ENCODE assay signal across 18 cellular contexts in genomic region chr10:99374972-99375371, GRCh38. TPM values are rescaled to one million over a fixed set of nuclear protein-coding genes. Genes with fewer than 3 reads are reported as not detected.
DNase-seq lines count a peak whose midpoint lies in the region; ATAC-seq, FAIRE-seq and TF ChIP-seq lines count a peak whose summit lies in the region.
"Had no signal": no experiment of that assay in that cellular context is flagged by ENCODE, and none has a peak within 500 bp of the region (broad histone marks: within the 10 kb centered on the region; RNA-seq: fewer than 3 reads in every experiment).

No MANE protein-coding gene starts in this region.

- no peak overlapping the region for H3K18ac ChIP-seq in IMR-90 (ENCODE audit: low read depth, low read length)

- DNase-seq in SK-N-SH (no peak), EH (ENCODE audit: low read depth) (peak; percentile 31), IMR-90 (no peak), endothelial cell of umbilical vein (ENCODE audit: low read depth, low spot score) (no peak), HepG2 (ENCODE audit: low spot score) (no peak), SW480 (ENCODE audit: low spot score) (no peak)
- DNase-seq: AML-193; CD4-positive, alpha-beta T cell; DMS153; DMS79; GF-D8; H9 had no signal

- POLR2A ChIA-PET in SK-N-SH (lab: Yijun Ruan, JAX) (no interaction called here), IMR-90 (lab: Charles Lee; ENCODE audit: unreplicated experiment) (no interaction called here), endothelial cell of umbilical vein (lab: Charles Lee) (no interaction called here), HepG2 (lab: Yijun Ruan, JAX) (no interaction called here)

- TF ChIP-seq RAD21 in SK-N-SH (IDR thresholded peaks at IDR 0.05; ENCODE audit: low read length) (no peak), IMR-90 (IDR thresholded peaks at IDR 0.05; ENCODE audit: low read length) (no peak), HepG2 (CRISPR knock-in tag; IDR thresholded peaks at IDR 0.05) (no peak)

- H2BK20ac ChIP-seq in IMR-90 (ENCODE audit: low read depth, low read length): no peak overlapping the region

- no peak overlapping the region for H3K56ac ChIP-seq in IMR-90 (ENCODE audit: extremely low read depth, insufficient read depth, low read length)

- H3K9me2 ChIP-seq in SK-N-SH: no peaks in the 10 kb centered on the region

- H4K5ac ChIP-seq in IMR-90 (ENCODE audit: low read depth, low read length): no peak overlapping the region

- no TSS peak for BruUV-seq in IMR-90 (replicated peaks; lab: Mats Ljungman, UMichigan)
- no TSS peak for BruUV-seq in endothelial cell of umbilical vein (replicated peaks; lab: Mats Ljungman, UMichigan)
- no TSS peak for BruUV-seq in HepG2 (replicated peaks; lab: Mats Ljungman, UMichigan)

- H2BK120ac ChIP-seq in IMR-90 (ENCODE audit: low read depth, low read length): no peak overlapping the region

- no peak overlapping the region for H2AK9ac ChIP-seq in IMR-90 (replicated peaks; ENCODE audit: low read depth, low read length, poor library complexity)

- WGBS in SK-N-SH (ENCODE audit: low lambda C conversion rate): 37% methylated on average over 3 of the region's 3 CpGs
- no CpG with 5 or more reads among the region's 3 CpGs for WGBS in IMR-90 (ENCODE audit: extremely low coverage in 2 of 2, insufficient read length in 1 of 2), 2 experiments
- WGBS in HepG2 (ENCODE audit: low lambda C conversion rate): 49% methylated on average over 3 of the region's 3 CpGs

- H2AFZ ChIP-seq in SK-N-SH (ENCODE audit: low read depth) (no peak overlapping the region), IMR-90 (replicated peaks; ENCODE audit: low read length, poor library complexity) (no peak overlapping the region), endothelial cell of umbilical vein (ENCODE audit: low read depth, low read length) (no peak overlapping the region), HepG2 (ENCODE audit: low read length) (no peak overlapping the region)

- H3K9ac ChIP-seq in SK-N-SH (no peak overlapping the region), IMR-90 (ENCODE audit: low read depth, low read length) (no peak overlapping the region), endothelial cell of umbilical vein (replicated peaks; ENCODE audit: extremely low read depth, insufficient read depth, low read length) (no peak overlapping the region), HepG2 (ENCODE audit: insufficient read depth, low read depth, low read length) (no peak overlapping the region)

- H3K9me3 ChIP-seq in SK-N-SH (no peaks in the 10 kb centered on the region), IMR-90 (ENCODE audit: control insufficient read depth, insufficient read depth, low read length) (no peaks in the 10 kb centered on the region), endothelial cell of umbilical vein (replicated peaks; ENCODE audit: control insufficient read depth, insufficient read depth, low read length) (no peaks in the 10 kb centered on the region), HepG2 (ENCODE audit: low read length) (no peaks in the 10 kb centered on the region)

- H3K4me2 ChIP-seq in SK-N-SH: peak overlapping the region; percentile 17; the same call in 1 of the 2 replicates
- no peak overlapping the region for H3K4me2 ChIP-seq in IMR-90 (ENCODE audit: low read depth, low read length)
- peak overlapping the region; percentile 8 for H3K4me2 ChIP-seq in endothelial cell of umbilical vein (ENCODE audit: insufficient read depth, low read length)
- H3K4me2 ChIP-seq in HepG2 (ENCODE audit: low read depth, low read length): no peak overlapping the region

- no peak overlapping the region for H3K14ac ChIP-seq in IMR-90 (replicated peaks; ENCODE audit: low read depth, low read length)

- no peak for ATAC-seq in SK-N-SH treated with all-trans-retinoic acid at 6 μM for 48 hours
- ATAC-seq in IMR-90 (ENCODE audit: low read depth): no peak
- ATAC-seq in HepG2: no peak
- ATAC-seq: K562 had no signal

- peaks cover 7% of the 10 kb centered on the region; the same call in 1 of the 2 replicates for H3K9me1 ChIP-seq in IMR-90 (ENCODE audit: insufficient read depth, low read length)
- H3K9me1 ChIP-seq in endothelial cell of umbilical vein (replicated peaks; ENCODE audit: control insufficient read depth, extremely low read depth, insufficient read depth, low read length): no peaks in the 10 kb centered on the region

- no peak overlapping the region for H2BK5ac ChIP-seq in IMR-90 (ENCODE audit: low read depth, low read length, poor library complexity, severe bottlenecking)

- no peak overlapping the region for H3K23ac ChIP-seq in IMR-90 (ENCODE audit: low read depth, low read length)

- 0 out of 2 replicates have a peak overlapping the region, but pooled peaks have one; percentile 9 for H3K4ac ChIP-seq in IMR-90 (ENCODE audit: low read depth, low read length)

- no peaks in the 10 kb centered on the region for H3F3A ChIP-seq in SK-N-SH (replicated peaks; ENCODE audit: insufficient read depth)

- no peak overlapping the region for H4K91ac ChIP-seq in IMR-90 (ENCODE audit: insufficient read depth, low read depth, low read length)

- H4K8ac ChIP-seq in IMR-90 (ENCODE audit: low read depth in 2 of 2, low read length in 2 of 2): no peak overlapping the region

- H3K79me2 ChIP-seq in SK-N-SH (ENCODE audit: insufficient read depth) (no peaks in the 10 kb centered on the region), endothelial cell of umbilical vein (ENCODE audit: control insufficient read depth, insufficient read depth, low read length) (no peaks in the 10 kb centered on the region), HepG2 (ENCODE audit: insufficient read depth, low read length) (no peaks in the 10 kb centered on the region)

- 0 out of 2 replicates have a peak overlapping the region, but pooled peaks have one; percentile 39 for H2AK5ac ChIP-seq in IMR-90 (ENCODE audit: low read depth, low read length)

- TF ChIP-seq CTCF in SK-N-SH (IDR thresholded peaks at IDR 0.05) (no peak), IMR-90 (conservative IDR thresholded peaks at IDR 0.05; ENCODE audit: low read depth, low read length) (no peak), endothelial cell of umbilical vein (IDR thresholded peaks at IDR 0.05; ENCODE audit: extremely low read depth in 1 of 2, insufficient read depth in 1 of 2, low read depth in 1 of 2, low read length in 2 of 2) (no peak), HepG2 (CRISPR knock-in tag; IDR thresholded peaks at IDR 0.05) (no peak)

- H2BK15ac ChIP-seq in IMR-90 (ENCODE audit: low read depth, low read length): no peak overlapping the region

- no peaks in the 10 kb centered on the region for H3K36me3 ChIP-seq in SK-N-SH (replicated peaks in 1 of 2; ENCODE audit: control insufficient read depth in 1 of 2, insufficient read depth in 2 of 2, low read length in 1 of 2)
- no peaks in the 10 kb centered on the region for H3K36me3 ChIP-seq in IMR-90 (ENCODE audit: control insufficient read depth, insufficient read depth, low read length)
- H3K36me3 ChIP-seq in endothelial cell of umbilical vein (ENCODE audit: control insufficient read depth in 2 of 2, extremely low read depth in 1 of 2, insufficient read depth in 2 of 2, low read length in 2 of 2): no peaks in the 10 kb centered on the region
- H3K36me3 ChIP-seq in HepG2 (replicated peaks in 1 of 2; ENCODE audit: control insufficient read depth in 1 of 2, insufficient read depth in 2 of 2, low read length in 2 of 2): no peaks in the 10 kb centered on the region

- no peak for TF ChIP-seq POLR2A in IMR-90 (IDR thresholded peaks at IDR 0.05; ENCODE audit: low read depth, low read length)
- no peak for TF ChIP-seq POLR2A in endothelial cell of umbilical vein (IDR thresholded peaks at IDR 0.05; ENCODE audit: low read depth, low read length)
- TF ChIP-seq POLR2A in HepG2 (IDR thresholded peaks at IDR 0.05; ENCODE audit: insufficient read depth in 1 of 2, low read depth in 2 of 2, low read length in 2 of 2): no peak

- H4K20me1 ChIP-seq in SK-N-SH (ENCODE audit: insufficient read depth) (no peaks in the 10 kb centered on the region), IMR-90 (ENCODE audit: insufficient read depth, low read length) (no peaks in the 10 kb centered on the region), endothelial cell of umbilical vein (replicated peaks; ENCODE audit: control insufficient read depth, extremely low read depth, insufficient read depth, low read length) (no peaks in the 10 kb centered on the region), HepG2 (ENCODE audit: insufficient read depth, low read length) (no peaks in the 10 kb centered on the region)

- H3K27me3 ChIP-seq in SK-N-SH (ENCODE audit: insufficient read depth): no peaks in the 10 kb centered on the region; the same call in 1 of the 2 replicates
- H3K27me3 ChIP-seq in IMR-90 (ENCODE audit: control insufficient read depth, insufficient read depth, low read length): 0 out of 2 replicates have a peak, but pooled peaks cover 2% of the 10 kb centered on the region
- H3K27me3 ChIP-seq in endothelial cell of umbilical vein (ENCODE audit: control insufficient read depth in 2 of 2, insufficient read depth in 2 of 2, low read length in 2 of 2): peaks cover 8 to 14% of the 10 kb centered on the region in 2 experiments
- no peaks in the 10 kb centered on the region for H3K27me3 ChIP-seq in HepG2 (ENCODE audit: control insufficient read depth in 1 of 2, insufficient read depth in 2 of 2, low read length in 2 of 2)

- FAIRE-seq in endothelial cell of umbilical vein (lab: Jason Lieb, UNC) (peak; percentile 57), HepG2 (lab: Jason Lieb, UNC) (no peak)
- FAIRE-seq: A204.1, H1, K562 had no signal

- dilution Hi-C loops in IMR-90 (cut with HindIII; ENCODE audit: low sequenced_read_pairs, unreplicated experiment): no loop called here
- dilution Hi-C loops in endothelial cell of umbilical vein (cut with MboI; ENCODE audit: extremely low pct_ligation_motif_present, low sequenced_read_pairs): no loop called here

- no peak overlapping the region for H3K4me3 ChIP-seq in SK-N-SH (ENCODE audit: low read depth in 2 of 2, low read length in 1 of 2)
- no peak overlapping the region for H3K4me3 ChIP-seq in IMR-90 (ENCODE audit: insufficient read depth, low read depth, low read length)
- H3K4me3 ChIP-seq in endothelial cell of umbilical vein (replicated peaks in 1 of 3; ENCODE audit: insufficient read depth in 1 of 3, low read depth in 1 of 3, low read length in 3 of 3): no peak overlapping the region
- no peak overlapping the region for H3K4me3 ChIP-seq in HepG2 (replicated peaks in 1 of 3; ENCODE audit: insufficient read depth in 1 of 3, low read depth in 2 of 3, low read length in 3 of 3)
- H3K4me3 ChIP-seq: K562 had no signal

- no peaks in the 10 kb centered on the region for H3K79me1 ChIP-seq in IMR-90 (ENCODE audit: low read depth in 1 of 2, low read length in 2 of 2)

- in situ Hi-C loops in IMR-90 (cut with MboI; ENCODE audit: low sequenced_read_pairs) (no loop called here), HepG2 (cut with HindIII; ENCODE audit: extremely low pct_ligation_motif_present, low pct_unique_long_range_greater_than_20kb) (no loop called here)

- H3K4me1 ChIP-seq in SK-N-SH (ENCODE audit: control insufficient read depth in 1 of 2, insufficient read depth in 2 of 2, low read depth in 1 of 2, low read length in 1 of 2) (peaks cover 5 to 9% of the 10 kb centered on the region in 2 experiments; a peak in 2 of 4 replicates), IMR-90 (ENCODE audit: control insufficient read depth, insufficient read depth, low read length) (peaks cover 5% of the 10 kb centered on the region; the same call in 1 of the 2 replicates), endothelial cell of umbilical vein (ENCODE audit: control insufficient read depth, extremely low read depth, insufficient read depth, low read length) (peaks cover 18% of the 10 kb centered on the region), HepG2 (ENCODE audit: insufficient read depth, low read length) (0 out of 2 replicates have a peak, but pooled peaks cover 10% of the 10 kb centered on the region)

- H3K27ac ChIP-seq in SK-N-SH (ENCODE audit: low read depth in 2 of 2, low read length in 1 of 2) (no peak overlapping the region; a peak in 1 of 4 replicates), IMR-90 (ENCODE audit: insufficient read depth, low read length) (no peak overlapping the region), endothelial cell of umbilical vein (ENCODE audit: insufficient read depth, low read depth, low read length) (no peak overlapping the region), HepG2 (ENCODE audit: extremely low read length, insufficient read depth, low read length) (no peak overlapping the region)
- H3K27ac ChIP-seq: C4-2B had no signal

- CTCF ChIA-PET in SK-N-SH (lab: Yijun Ruan, JAX) (interaction anchor here (1.3 to 1.9 kb wide), 2 partner anchors 13 to 18 kb away, joined by 6 to 10 read pairs; no protein-coding TSS in a partner anchor), IMR-90 (lab: Yijun Ruan, JAX) (interaction anchor here (0.9 kb wide), 1 partner anchor 18 kb away, joined by 3 read pairs; no protein-coding TSS in a partner anchor), endothelial cell of umbilical vein (lab: Charles Lee) (interaction anchor here (0.6 to 2.0 kb wide), 4 partner anchors 8 to 128 kb away, joined by 3 to 9 read pairs (median 3); no protein-coding TSS in a partner anchor), HepG2 (lab: Yijun Ruan, JAX; ENCODE audit: low intra/inter-chr PET ratio, low total read pairs) (no interaction called here)

- no peak for TF ChIP-seq EP300 in SK-N-SH (IDR thresholded peaks at IDR 0.05; ENCODE audit: borderline replicate concordance in 1 of 2, low read depth in 1 of 2, low read length in 1 of 2)
- TF ChIP-seq EP300 in HepG2 (IDR thresholded peaks at IDR 0.05; ENCODE audit: low read depth in 2 of 2, low read length in 2 of 2): no peak
- TF ChIP-seq EP300 in HepG2 (CRISPR knock-in tag; IDR thresholded peaks at IDR 0.05; ENCODE audit: borderline replicate concordance): no peak

- intact Hi-C loops in IMR-90 (cut with micrococcal nuclease): no loop called here
- intact Hi-C loops in endothelial cell of umbilical vein (cut with micrococcal nuclease): no loop called here
- intact Hi-C loops in HepG2 (cut with micrococcal nuclease; ENCODE audit: unreplicated experiment): loop anchor here (5.0 kb wide), 1 partner anchor 43 kb away; no protein-coding TSS in a partner anchor

RNA-seq across cellular contexts. Expression of gene CNNM1, which starts 45.8 kb away (rescaled TPM):
- 0.12 and 0.16 TPM in 2 replicates for polyA plus RNA-seq in SK-N-SH (2012; rRNA removed)
- 0.09 and 0.20 TPM in 2 replicates for polyA plus RNA-seq in SK-N-SH (2012; cell fraction: cytosol; rRNA removed)
- 0.12 and 0.13 TPM in 2 replicates for polyA plus RNA-seq in SK-N-SH (2012; cell fraction: nucleus; rRNA removed)
- total RNA-seq in IMR-90 (2012; rRNA removed): 0.18 and 0.28 TPM in 2 replicates
- polyA plus RNA-seq in IMR-90 (2012; rRNA removed): 0.32 and 0.39 TPM in 2 replicates
- polyA plus RNA-seq in IMR-90 (2012; cell fraction: cytosol; rRNA removed): 0.09 and 0.22 TPM in 2 replicates
- polyA plus RNA-seq in IMR-90 (2012; cell fraction: nucleus; rRNA removed; ENCODE audit: low replicate concordance): 0.25 and 0.44 TPM in 2 replicates
- not detected in 2 replicates for total RNA-seq in endothelial cell of umbilical vein
- not detected in 2 replicates for polyA plus RNA-seq in endothelial cell of umbilical vein
- 0.01 TPM in 1 of 2 replicates, not detected in the other for polyA plus RNA-seq in endothelial cell of umbilical vein (2011; cell fraction: cytosol; rRNA removed)
- not detected in 2 replicates for polyA plus RNA-seq in endothelial cell of umbilical vein (2011; cell fraction: nucleus; rRNA removed)
- 0.04 TPM in 1 of 2 replicates, not detected in the other for polyA plus RNA-seq in endothelial cell of umbilical vein (2012)
- polyA minus RNA-seq in endothelial cell of umbilical vein: 0.10 TPM in 1 of 2 replicates, not detected in the other
- not detected for polyA minus RNA-seq in endothelial cell of umbilical vein (2011; cell fraction: cytosol; rRNA and poly(A)+ RNA removed)
- not detected in 2 replicates for polyA minus RNA-seq in endothelial cell of umbilical vein (2011; cell fraction: nucleus; rRNA and poly(A)+ RNA removed)
- total RNA-seq in HepG2 (2016; rRNA removed; fragmentation: Illumina TruSeq; extraction: Trizol): 5.5 and 9.6 TPM in 2 replicates
- total RNA-seq in HepG2 (2016; cell fraction: cytosol; rRNA removed; fragmentation: Illumina TruSeq; extraction: Trizol; ENCODE audit: low read depth): 0.81 and 1.2 TPM in 2 replicates
- total RNA-seq in HepG2 (2016; cell fraction: insoluble cytoplasmic fraction; rRNA removed; fragmentation: Illumina TruSeq; extraction: Trizol): 5.0 and 9.2 TPM in 2 replicates
- total RNA-seq in HepG2 (2016; cell fraction: membrane; rRNA removed; fragmentation: Illumina TruSeq; extraction: Trizol): 3.4 and 3.6 TPM in 2 replicates
- total RNA-seq in HepG2 (2016; cell fraction: nucleus; rRNA removed; fragmentation: Illumina TruSeq; extraction: Trizol): 19.4 and 22.4 TPM in 2 replicates
- 4.3 and 4.8 TPM in 2 replicates for polyA plus RNA-seq in HepG2 (2011; rRNA removed)
- 2.7 and 3.2 TPM in 2 replicates for polyA plus RNA-seq in HepG2 (2011; cell fraction: cytosol; rRNA removed)
- 2.7 and 4.0 TPM in 2 replicates for polyA plus RNA-seq in HepG2 (2011; cell fraction: nucleus; rRNA removed)
- 1.3 and 2.5 TPM in 2 replicates for polyA plus RNA-seq in HepG2 (2012)
- 0.76 and 0.93 TPM in 2 replicates for polyA plus RNA-seq in HepG2 (2016; cell fraction: cytosol; fragmentation: Illumina TruSeq; extraction: Trizol; ENCODE audit: low read depth)
- 5.6 and 7.5 TPM in 2 replicates for polyA plus RNA-seq in HepG2 (2016; cell fraction: insoluble cytoplasmic fraction; fragmentation: Illumina TruSeq; extraction: Trizol; ENCODE audit: low read depth)
- 2.3 and 2.6 TPM in 2 replicates for polyA plus RNA-seq in HepG2 (2016; cell fraction: membrane; fragmentation: Illumina TruSeq; extraction: Trizol; ENCODE audit: low read depth)
- polyA plus RNA-seq in HepG2 (2016; cell fraction: nucleus; fragmentation: Illumina TruSeq; extraction: Trizol; ENCODE audit: insufficient read depth, low read depth): 27.9 and 28.1 TPM in 2 replicates
- 9.6 TPM in 1 of 2 replicates, not detected in the other for polyA minus RNA-seq in HepG2 (2011; rRNA and poly(A)+ RNA removed; ENCODE audit: low replicate concordance)
- 3.3 and 3.5 TPM in 2 replicates for polyA minus RNA-seq in HepG2 (2011; cell fraction: cytosol; rRNA and poly(A)+ RNA removed)
- polyA minus RNA-seq in HepG2 (2011; cell fraction: nucleus; rRNA and poly(A)+ RNA removed): 6.7 and 7.7 TPM in 2 replicates
- total RNA-seq: HT-29, K562 had no signal
- polyA plus RNA-seq: K562 had no signal

RNA-seq across cellular contexts. Expression of gene GOT1, which starts 55.5 kb away (rescaled TPM):
- polyA plus RNA-seq in SK-N-SH (2012; rRNA removed) (9.8 and 10.9 TPM in 2 replicates), IMR-90 (2012; rRNA removed) (29.2 and 29.4 TPM in 2 replicates), endothelial cell of umbilical vein (14.4 and 16.2 TPM in 2 replicates), HepG2 (2011; rRNA removed) (81.2 and 108 TPM in 2 replicates)
- polyA plus RNA-seq in SK-N-SH (2012; cell fraction: cytosol; rRNA removed): 9.8 and 10.7 TPM in 2 replicates
- polyA plus RNA-seq in SK-N-SH (2012; cell fraction: nucleus; rRNA removed): 15.6 and 17.4 TPM in 2 replicates
- total RNA-seq in IMR-90 (2012; rRNA removed) (38.6 and 46.1 TPM in 2 replicates), endothelial cell of umbilical vein (36.3 and 40.7 TPM in 2 replicates), HepG2 (2016; rRNA removed; fragmentation: Illumina TruSeq; extraction: Trizol) (102 and 138 TPM in 2 replicates)
- polyA plus RNA-seq in IMR-90 (2012; cell fraction: cytosol; rRNA removed): 11.5 and 14.4 TPM in 2 replicates
- polyA plus RNA-seq in IMR-90 (2012; cell fraction: nucleus; rRNA removed; ENCODE audit: low replicate concordance): 9.2 and 22.7 TPM in 2 replicates
- polyA plus RNA-seq in endothelial cell of umbilical vein (2011; cell fraction: cytosol; rRNA removed): 23.2 and 30.3 TPM in 2 replicates
- 21.4 and 26.8 TPM in 2 replicates for polyA plus RNA-seq in endothelial cell of umbilical vein (2011; cell fraction: nucleus; rRNA removed)
- polyA plus RNA-seq in endothelial cell of umbilical vein (2012): 33.2 and 43.2 TPM in 2 replicates
- polyA minus RNA-seq in endothelial cell of umbilical vein: 19.1 and 27.1 TPM in 2 replicates
- 22.0 TPM for polyA minus RNA-seq in endothelial cell of umbilical vein (2011; cell fraction: cytosol; rRNA and poly(A)+ RNA removed)
- polyA minus RNA-seq in endothelial cell of umbilical vein (2011; cell fraction: nucleus; rRNA and poly(A)+ RNA removed): 9.7 and 9.8 TPM in 2 replicates
- 28.5 and 30.6 TPM in 2 replicates for total RNA-seq in HepG2 (2016; cell fraction: cytosol; rRNA removed; fragmentation: Illumina TruSeq; extraction: Trizol; ENCODE audit: low read depth)
- 105 and 133 TPM in 2 replicates for total RNA-seq in HepG2 (2016; cell fraction: insoluble cytoplasmic fraction; rRNA removed; fragmentation: Illumina TruSeq; extraction: Trizol)
- 30.1 and 35.1 TPM in 2 replicates for total RNA-seq in HepG2 (2016; cell fraction: membrane; rRNA removed; fragmentation: Illumina TruSeq; extraction: Trizol)
- total RNA-seq in HepG2 (2016; cell fraction: nucleus; rRNA removed; fragmentation: Illumina TruSeq; extraction: Trizol): 41.3 and 49.6 TPM in 2 replicates
- polyA plus RNA-seq in HepG2 (2011; cell fraction: cytosol; rRNA removed): 60.2 and 68.1 TPM in 2 replicates
- 40.4 and 52.4 TPM in 2 replicates for polyA plus RNA-seq in HepG2 (2011; cell fraction: nucleus; rRNA removed)
- polyA plus RNA-seq in HepG2 (2012): 92.4 and 114 TPM in 2 replicates
- polyA plus RNA-seq in HepG2 (2016; cell fraction: cytosol; fragmentation: Illumina TruSeq; extraction: Trizol; ENCODE audit: low read depth): 18.3 and 21.0 TPM in 2 replicates
- polyA plus RNA-seq in HepG2 (2016; cell fraction: insoluble cytoplasmic fraction; fragmentation: Illumina TruSeq; extraction: Trizol; ENCODE audit: low read depth): 135 and 142 TPM in 2 replicates
- polyA plus RNA-seq in HepG2 (2016; cell fraction: membrane; fragmentation: Illumina TruSeq; extraction: Trizol; ENCODE audit: low read depth): 21.5 and 28.1 TPM in 2 replicates
- polyA plus RNA-seq in HepG2 (2016; cell fraction: nucleus; fragmentation: Illumina TruSeq; extraction: Trizol; ENCODE audit: insufficient read depth, low read depth): 59.9 and 72.8 TPM in 2 replicates
- polyA minus RNA-seq in HepG2 (2011; rRNA and poly(A)+ RNA removed; ENCODE audit: low replicate concordance): 39.6 and 69.8 TPM in 2 replicates
- polyA minus RNA-seq in HepG2 (2011; cell fraction: cytosol; rRNA and poly(A)+ RNA removed): 71.8 and 90.7 TPM in 2 replicates
- 41.1 and 59.3 TPM in 2 replicates for polyA minus RNA-seq in HepG2 (2011; cell fraction: nucleus; rRNA and poly(A)+ RNA removed)

Comparison
In these comparisons a context has a peak if more than half of its experiments do, and no peak if none do; other contexts are left out.
1. H3K4me2 ChIP-seq: peak in SK-N-SH (single experiment) and endothelial cell of umbilical vein (single experiment); none in IMR-90 (single experiment) and HepG2 (single experiment).